Comparison of ENCODE assay signal across 36 cellular contexts in genomic region chr6:4421837-4422236, GRCh38.
"Had no signal": no experiment of that assay in that cellular context is flagged by ENCODE, and none has a peak within 500 bp of the region (broad histone marks: within the 10 kb centered on the region; RNA-seq: fewer than 3 reads in every experiment).

No MANE protein-coding gene starts in this region.

- H3K27ac ChIP-seq: adrenal gland, body of pancreas, esophagus squamous epithelium, WERI-Rb-1 had no signal

- H3K36me3 Mint-ChIP-seq: activated CD4-positive, alpha-beta memory T cell treated with anti-CD3 and anti-CD28 coated beads for 36 hours; activated CD8-positive, alpha-beta memory T cell treated with anti-CD3 and anti-CD28 coated beads, Interleukin-2, amount 10 ng/mL, durations not matched to agents 7 days and 5 days; activated naive CD4-positive, alpha-beta T cell treated with anti-CD3 and anti-CD28 coated beads, Interleukin-2, amount 50 U/mL, for 24 hours; activated naive CD8-positive, alpha-beta T cell treated with anti-CD3 and anti-CD28 coated beads for 36 hours; T-cell had no signal

- H3K9me3 ChIP-seq: adrenal gland, body of pancreas, esophagus squamous epithelium had no signal

- H3K4me1 ChIP-seq: adrenal gland, body of pancreas, esophagus squamous epithelium had no signal

- H3K27me3 Mint-ChIP-seq: activated CD4-positive, alpha-beta T cell treated with anti-CD3 and anti-CD28 coated beads, Interleukin-2, amount 10 ng/mL, durations not matched to agents 24 days and 14 days; effector memory CD8-positive, alpha-beta T cell; T-cell had no signal

- H3K4me1 Mint-ChIP-seq: activated CD4-positive, alpha-beta T cell treated with anti-CD3 and anti-CD28 coated beads for 36 hours; activated CD4-positive, alpha-beta T cell treated with anti-CD3 and anti-CD28 coated beads, Interleukin-2, amount 10 ng/mL, durations not matched to agents 24 days and 14 days; activated CD8-positive, alpha-beta memory T cell treated with anti-CD3 and anti-CD28 coated beads, Interleukin-2, amount 10 ng/mL, durations not matched to agents 7 days and 5 days; activated naive CD4-positive, alpha-beta T cell treated with anti-CD3 and anti-CD28 coated beads, Interleukin-2, amount 50 U/mL, for 24 hours; activated naive CD8-positive, alpha-beta T cell treated with anti-CD3 and anti-CD28 coated beads for 36 hours; activated naive CD8-positive, alpha-beta T cell treated with anti-CD3 and anti-CD28 coated beads, Interleukin-2, amount 50 U/mL, for 24 hours; T-cell had no signal

- ATAC-seq: activated CD4-positive, alpha-beta T cell treated with anti-CD3 and anti-CD28 coated beads for 36 hours; activated CD8-positive, alpha-beta memory T cell treated with anti-CD3 and anti-CD28 coated beads, Interleukin-2, amount 10 ng/mL, durations not matched to agents 7 days and 5 days; activated CD8-positive, alpha-beta T cell treated with anti-CD3 and anti-CD28 coated beads, Interleukin-2, amount 10 ng/mL, durations not matched to agents 7 days and 5 days; activated naive CD8-positive, alpha-beta T cell treated with anti-CD3 and anti-CD28 coated beads, Interleukin-2, amount 50 U/mL, for 24 hours; body of pancreas; effector memory CD8-positive, alpha-beta T cell; T-cell had no signal

- DNase-seq: activated CD4-positive, alpha-beta memory T cell treated with anti-CD3 and anti-CD28 coated beads for 36 hours; activated CD4-positive, alpha-beta T cell treated with anti-CD3 and anti-CD28 coated beads for 36 hours; activated CD4-positive, alpha-beta T cell treated with anti-CD3 and anti-CD28 coated beads, Interleukin-2, amount 10 ng/mL, durations not matched to agents 24 days and 14 days; activated CD4-positive, CD25-positive, alpha-beta regulatory T cell; activated CD4-positive, CD25-positive, alpha-beta regulatory T cell treated with anti-CD3 and anti-CD28 coated beads, Interleukin-2, amount 50 U/mL, for 72 hours; activated CD8-positive, alpha-beta memory T cell treated with anti-CD3 and anti-CD28 coated beads, Interleukin-2, amount 10 ng/mL, durations not matched to agents 7 days and 5 days; activated CD8-positive, alpha-beta memory T cell treated with anti-CD3 and anti-CD28 coated beads, Interleukin-2, amount 50 U/mL, for 4 hours; activated CD8-positive, alpha-beta T cell treated with anti-CD3 and anti-CD28 coated beads, Interleukin-2, amount 10 ng/mL, durations not matched to agents 7 days and 5 days; activated effector memory CD4-positive, alpha-beta T cell treated with anti-CD3 and anti-CD28 coated beads, Interleukin-2, amount 50 U/mL, for 16 hours; activated naive CD4-positive, alpha-beta T cell treated with anti-CD3 and anti-CD28 coated beads for 36 hours; activated naive CD8-positive, alpha-beta T cell treated with anti-CD3 and anti-CD28 coated beads for 36 hours; activated naive CD8-positive, alpha-beta T cell treated with anti-CD3 and anti-CD28 coated beads, Interleukin-2, amount 50 U/mL, for 24 hours; activated T-cell treated with anti-CD3 and anti-CD28 coated beads, Interleukin-2, amount 50 U/mL, for 1 hour; activated T-cell treated with anti-CD3 and anti-CD28 coated beads, Interleukin-2, amount 50 U/mL, for 48 hours; adrenal gland; amygdala; aorta; body of pancreas; caudate nucleus; cortex of kidney; dermis blood vessel endothelial cell; effector CD4-positive, alpha-beta T cell; effector memory CD8-positive, alpha-beta T cell; erythroblast; esophagus squamous epithelium; foreskin fibroblast; head of caudate nucleus; T-cell; T1000; WERI-Rb-1 had no signal

- H3K4me3 ChIP-seq: adrenal gland, body of pancreas, esophagus squamous epithelium had no signal

- H3K9me3 Mint-ChIP-seq: effector memory CD8-positive, alpha-beta T cell; T-helper 1 cell treated with Interleukin-12 subunit alpha and Interleukin-12 subunit beta and Interleukin-4 antibody, amounts not matched to agents 30 μg/mL and 1 μg/mL, for 36 hours had no signal

- H3K36me3 ChIP-seq: adrenal gland, esophagus squamous epithelium, WERI-Rb-1 had no signal

- H3K27me3 ChIP-seq: adrenal gland, body of pancreas, esophagus squamous epithelium had no signal

- FAIRE-seq: colon, frontal cortex had no signal

- H3K27ac Mint-ChIP-seq: activated CD4-positive, alpha-beta memory T cell treated with anti-CD3 and anti-CD28 coated beads for 36 hours; activated CD4-positive, alpha-beta T cell treated with anti-CD3 and anti-CD28 coated beads for 36 hours; activated CD4-positive, alpha-beta T cell treated with anti-CD3 and anti-CD28 coated beads, Interleukin-2, amount 10 ng/mL, durations not matched to agents 24 days and 14 days; activated CD8-positive, alpha-beta memory T cell treated with anti-CD3 and anti-CD28 coated beads, Interleukin-2, amount 10 ng/mL, durations not matched to agents 7 days and 5 days; activated CD8-positive, alpha-beta T cell treated with anti-CD3 and anti-CD28 coated beads, Interleukin-2, amount 10 ng/mL, durations not matched to agents 7 days and 5 days; activated naive CD4-positive, alpha-beta T cell treated with anti-CD3 and anti-CD28 coated beads for 36 hours; activated naive CD4-positive, alpha-beta T cell treated with anti-CD3 and anti-CD28 coated beads, Interleukin-2, amount 50 U/mL, for 24 hours; activated naive CD8-positive, alpha-beta T cell treated with anti-CD3 and anti-CD28 coated beads for 36 hours; activated naive CD8-positive, alpha-beta T cell treated with anti-CD3 and anti-CD28 coated beads, Interleukin-2, amount 50 U/mL, for 24 hours; activated T-helper 1 cell treated with anti-CD3 and anti-CD28 coated beads, Interleukin-12 subunit alpha, Interleukin-12 subunit beta, Interleukin-2, Interleukin-4 antibody, amounts not matched to agents 30 ng/mL and 10 ng/mL and 1 ng/mL, durations not matched to agents 14 hours and 24 hours and 36 hours; activated T-helper 2 cell treated with anti-CD3 and anti-CD28 coated beads, Interferon-gamma antibody, Interleukin-2, Interleukin-4, amounts not matched to agents 10 μg/mL and 5 μg/mL and 100 μg/mL, durations not matched to agents 14 hours and 24 hours and 36 hours; effector memory CD8-positive, alpha-beta T cell; T-cell; T-helper 1 cell treated with Interleukin-12 subunit alpha and Interleukin-12 subunit beta and Interleukin-4 antibody, amounts not matched to agents 30 μg/mL and 1 μg/mL, for 36 hours had no signal

- H3K4me3 Mint-ChIP-seq: activated CD4-positive, alpha-beta memory T cell treated with anti-CD3 and anti-CD28 coated beads for 36 hours; activated CD4-positive, alpha-beta T cell treated with anti-CD3 and anti-CD28 coated beads for 36 hours; activated CD4-positive, alpha-beta T cell treated with anti-CD3 and anti-CD28 coated beads, Interleukin-2, amount 10 ng/mL, durations not matched to agents 24 days and 14 days; activated CD8-positive, alpha-beta memory T cell treated with anti-CD3 and anti-CD28 coated beads, Interleukin-2, amount 10 ng/mL, durations not matched to agents 7 days and 5 days; activated CD8-positive, alpha-beta T cell treated with anti-CD3 and anti-CD28 coated beads, Interleukin-2, amount 10 ng/mL, durations not matched to agents 7 days and 5 days; activated naive CD4-positive, alpha-beta T cell treated with anti-CD3 and anti-CD28 coated beads for 36 hours; activated naive CD4-positive, alpha-beta T cell treated with anti-CD3 and anti-CD28 coated beads, Interleukin-2, amount 50 U/mL, for 24 hours; activated naive CD8-positive, alpha-beta T cell treated with anti-CD3 and anti-CD28 coated beads for 36 hours; activated naive CD8-positive, alpha-beta T cell treated with anti-CD3 and anti-CD28 coated beads, Interleukin-2, amount 50 U/mL, for 24 hours; activated T-helper 1 cell treated with anti-CD3 and anti-CD28 coated beads, Interleukin-12 subunit alpha, Interleukin-12 subunit beta, Interleukin-2, Interleukin-4 antibody, amounts not matched to agents 30 ng/mL and 10 ng/mL and 1 ng/mL, durations not matched to agents 14 hours and 24 hours and 36 hours; effector memory CD8-positive, alpha-beta T cell; T-cell; T-helper 1 cell treated with Interleukin-12 subunit alpha and Interleukin-12 subunit beta and Interleukin-4 antibody, amounts not matched to agents 30 μg/mL and 1 μg/mL, for 36 hours had no signal
